8 cellular contexts compared by ENCODE assay signal in genomic region chr22:42560781-42561180, GRCh38. TPM values are rescaled to one million over a fixed set of nuclear protein-coding genes. Genes with fewer than 3 reads are reported as not detected.
DNase-seq lines count a peak whose midpoint lies in the region; ATAC-seq and TF ChIP-seq lines count a peak whose summit lies in the region.

No MANE protein-coding gene starts in this region.

- H3K27me3 Mint-ChIP-seq in chondrocyte (ENCODE audit: low read depth) (no peaks in the 10 kb centered on the region), naive B cell (no peaks in the 10 kb centered on the region)

- H3K9me3 Mint-ChIP-seq in chondrocyte (ENCODE audit: low read depth) (no peaks in the 10 kb centered on the region), naive B cell (no peaks in the 10 kb centered on the region)

- H3K4me1 Mint-ChIP-seq in chondrocyte (ENCODE audit: low read depth) (no peaks in the 10 kb centered on the region), naive B cell (peaks cover 16 to 26% (median 21%) of the 10 kb centered on the region in 3 donors)

- no peak overlapping the region for H3K27ac Mint-ChIP-seq in chondrocyte (ENCODE audit: unreplicated experiment)
- peak overlapping the region in 3 of 6 donors; percentile 51 to 92 (median 89) for H3K27ac Mint-ChIP-seq in naive B cell

- DNase-seq in Daoy (ENCODE audit: low read depth): peak; percentile 34
- DNase-seq in Kasumi-1 (lab: John Stamatoyannopoulos, UW): peak; percentile 37 to 49
- no peak for DNase-seq in chondrocyte (ENCODE audit: low spot score)
- DNase-seq in naive B cell: no peak
- DNase-seq in middle frontal gyrus (ENCODE audit: extremely low spot score, low spot score): no peak
- no peak for DNase-seq in NCI-H2029 treated with DMSO at 0.1 percent for 48 hours (lab: John Stamatoyannopoulos, UW)
- no peak for DNase-seq in cortex of kidney (lab: John Stamatoyannopoulos, UW)

- ATAC-seq in naive B cell (ENCODE audit: low read depth in 2 of 2) (peak; percentile 51 to 55), HG03378 (IDR thresholded peaks at IDR 0.05; ENCODE audit: unreplicated experiment) (no peak)

- peak; percentile 72 for TF ChIP-seq CTCF in chondrocyte (IDR thresholded peaks at IDR 0.05)

- no peaks in the 10 kb centered on the region for H3K36me3 Mint-ChIP-seq in chondrocyte (ENCODE audit: low read depth)
- no peaks in the 10 kb centered on the region for H3K36me3 Mint-ChIP-seq in naive B cell

- H3K4me3 Mint-ChIP-seq in chondrocyte (ENCODE audit: unreplicated experiment) (no peak overlapping the region), naive B cell (peak overlapping the region in 4 of 8 donors; percentile 21 to 78 (median 54))

RNA-seq across cellular contexts. Expression of gene SERHL2, which starts 7.0 kb away (rescaled TPM):
- 1.3 and 1.4 TPM in 2 replicates for total RNA-seq in Daoy (2014; rRNA removed; shearing (Covaris generic))
- total RNA-seq in chondrocyte: 2.8 to 4.0 TPM (median 3.5 TPM) in 3 replicates
- polyA plus RNA-seq in naive B cell (ENCODE audit: low read depth in 6 of 6): 1 to 10 TPM in 5 of 6 donors, not detected in 1; 4.8 to 8.4 (median 5.6) TPM

RNA-seq across cellular contexts. Expression of gene RRP7A, which starts 41.2 kb away (rescaled TPM):
- total RNA-seq in Daoy (2014; rRNA removed; shearing (Covaris generic)): 29.3 and 38.5 TPM in 2 replicates
- 33.8 to 39.3 TPM (median 34.8 TPM) in 3 replicates for total RNA-seq in chondrocyte
- 10 to 100 TPM; 32.1 to 95.4 (median 71.6) TPM for polyA plus RNA-seq in naive B cell (ENCODE audit: low read depth in 6 of 6)

RNA-seq across cellular contexts. Expression of gene POLDIP3, which starts 53.9 kb away (rescaled TPM):
- 29.3 and 39.9 TPM in 2 replicates for total RNA-seq in Daoy (2014; rRNA removed; shearing (Covaris generic))
- total RNA-seq in chondrocyte: 47.3 to 49.2 TPM (median 48.0 TPM) in 3 replicates
- polyA plus RNA-seq in naive B cell (ENCODE audit: low read depth in 6 of 6): 100 to 1,000 TPM in 1 of 6 donors, 10 to 100 TPM in 5; 61.2 to 106 (median 81.3) TPM

Comparison
In these comparisons a context has a peak if more than half of its experiments do, and no peak if none do; other contexts are left out.
1. DNase-seq: peak in Daoy (single experiment) and Kasumi-1 (2 of 2); none in chondrocyte (single experiment), naive B cell (single experiment), middle frontal gyrus (single experiment), NCI-H2029 treated with DMSO at 0.1 percent for 48 hours (single experiment) and cortex of kidney (single experiment).